ENCODE assay signal across 8 cellular contexts in genomic region chr7:105691692-105692564, GRCh38.
DNase-seq lines count a peak whose midpoint lies in the region; ATAC-seq and TF ChIP-seq lines count a peak whose summit lies in the region.

No MANE protein-coding gene starts in this region.

- H3K27ac ChIP-seq in AG04450 (ENCODE audit: low read depth, low read length) = peak overlapping the region; percentile 68
- no peak overlapping the region for H3K27ac ChIP-seq in MM.1S (ENCODE audit: low read length)
- H3K27ac ChIP-seq in coronary artery = peak overlapping the region in 1 of 2 donors; percentile 61
- H3K27ac ChIP-seq in lower lobe of right lung = peak overlapping the region; percentile 71

- peak overlapping the region; percentile 60 for H3K4me3 ChIP-seq in AG04450 (ENCODE audit: low read depth, low read length)
- peak overlapping the region; percentile 69 for H3K4me3 ChIP-seq in MM.1S (ENCODE audit: low read length)
- H3K4me3 ChIP-seq in coronary artery = peak overlapping the region; percentile 70
- peak overlapping the region; percentile 51 for H3K4me3 ChIP-seq in lower lobe of right lung

- ATAC-seq in GM18511 (IDR thresholded peaks at IDR 0.05; ENCODE audit: unreplicated experiment) (peak; percentile 79), lower lobe of right lung (peak; percentile 89 to 91), HG02840 (IDR thresholded peaks at IDR 0.05; ENCODE audit: low FRiP score, unreplicated experiment) (no peak)
- peak; percentile 55 to 70 for ATAC-seq in activated CD4-positive, CD25-positive, alpha-beta regulatory T cell treated with anti-CD3 and anti-CD28 coated beads, Interleukin-2, amount 50 U/mL, for 24 hours
- ATAC-seq in stimulated activated effector memory CD8-positive, alpha-beta T cell treated with anti-CD3 and anti-CD28 coated beads, Interleukin-12 subunit alpha, Interleukin-12 subunit beta, amount 100 ng/mL, for 72 hours = peak; percentile 63

- peaks cover 6% of the 10 kb centered on the region for H3K36me3 Mint-ChIP-seq in stimulated activated effector memory CD8-positive, alpha-beta T cell treated with anti-CD3 and anti-CD28 coated beads, Interleukin-12 subunit alpha, Interleukin-12 subunit beta, amount 100 ng/mL, for 72 hours

- H3K4me1 ChIP-seq in MM.1S (ENCODE audit: low read length) = no peaks in the 10 kb centered on the region
- no peaks in the 10 kb centered on the region for H3K4me1 ChIP-seq in lower lobe of right lung

- intact Hi-C loops in lower lobe of right lung (cut with DNase I) = no loop called here

- peak overlapping the region; percentile 36; the same call in 1 of the 2 replicates for H3K9ac ChIP-seq in MM.1S (ENCODE audit: low read length)

- no peak for TF ChIP-seq CTCF in AG04450 (IDR thresholded peaks at IDR 0.05; ENCODE audit: low read depth, low read length)
- TF ChIP-seq CTCF in MM.1S (IDR thresholded peaks at IDR 0.05; ENCODE audit: low read length) = no peak
- TF ChIP-seq CTCF in coronary artery (IDR thresholded peaks at IDR 0.05) = no peak
- no peak for TF ChIP-seq CTCF in lower lobe of right lung (IDR thresholded peaks at IDR 0.05)

- H3K79me2 ChIP-seq in MM.1S (ENCODE audit: low read length) = no peaks in the 10 kb centered on the region

- CTCF ChIA-PET in AG04450 (lab: Charles Lee) = interaction anchor here (0.5 to 0.6 kb wide), 2 partner anchors 35 to 55 kb away, joined by 3 to 10 read pairs; no protein-coding TSS in a partner anchor

- DNase-seq in AG04450 (ENCODE audit: low read depth, low spot score) (peak; percentile 80), MM.1S (peak; percentile 46), coronary artery (ENCODE audit: low spot score) (no peak), lower lobe of right lung (peak; percentile 77)
- peak in 1 of 2 donors; percentile 60 for DNase-seq in stimulated activated effector memory CD8-positive, alpha-beta T cell treated with anti-CD3 and anti-CD28 coated beads, Interleukin-12 subunit alpha, Interleukin-12 subunit beta, amount 100 ng/mL, for 72 hours (ENCODE audit: low spot score in 2 of 2)

- no peaks in the 10 kb centered on the region for H3F3A ChIP-seq in MM.1S (ENCODE audit: insufficient read depth, low read length)

- H3K27me3 ChIP-seq in AG04450 (ENCODE audit: control insufficient read depth, insufficient read depth, low read length) = no peaks in the 10 kb centered on the region
- no peaks in the 10 kb centered on the region for H3K27me3 ChIP-seq in MM.1S (replicated peaks; ENCODE audit: insufficient read depth, low read length)
- H3K27me3 ChIP-seq in lower lobe of right lung (ENCODE audit: low read depth) = no peaks in the 10 kb centered on the region

- peaks cover 4% of the 10 kb centered on the region for H3K9me3 Mint-ChIP-seq in stimulated activated effector memory CD8-positive, alpha-beta T cell treated with anti-CD3 and anti-CD28 coated beads, Interleukin-12 subunit alpha, Interleukin-12 subunit beta, amount 100 ng/mL, for 72 hours

- peak overlapping the region; percentile 81 for H3K4me3 Mint-ChIP-seq in stimulated activated effector memory CD8-positive, alpha-beta T cell treated with anti-CD3 and anti-CD28 coated beads, Interleukin-12 subunit alpha, Interleukin-12 subunit beta, amount 100 ng/mL, for 72 hours

- peak overlapping the region; percentile 84 for H3K4me2 ChIP-seq in MM.1S (ENCODE audit: low read depth, low read length)

- no peaks in the 10 kb centered on the region for H4K20me1 ChIP-seq in MM.1S (ENCODE audit: insufficient read depth, low read length)

- H3K4me1 Mint-ChIP-seq in stimulated activated effector memory CD8-positive, alpha-beta T cell treated with anti-CD3 and anti-CD28 coated beads, Interleukin-12 subunit alpha, Interleukin-12 subunit beta, amount 100 ng/mL, for 72 hours = peaks cover 46% of the 10 kb centered on the region

- H3K9me3 ChIP-seq in AG04450 (ENCODE audit: control insufficient read depth, insufficient read depth, low read length) (no peaks in the 10 kb centered on the region), MM.1S (replicated peaks; ENCODE audit: insufficient read depth, low read length) (no peaks in the 10 kb centered on the region), lower lobe of right lung (no peaks in the 10 kb centered on the region)

- H2AFZ ChIP-seq in MM.1S (ENCODE audit: low read length) = peak overlapping the region; percentile 60

- H3K27ac Mint-ChIP-seq in stimulated activated effector memory CD8-positive, alpha-beta T cell treated with anti-CD3 and anti-CD28 coated beads, Interleukin-12 subunit alpha, Interleukin-12 subunit beta, amount 100 ng/mL, for 72 hours = peak overlapping the region; percentile 91

- H3K36me3 ChIP-seq in MM.1S (replicated peaks; ENCODE audit: insufficient read depth, low read length) (no peaks in the 10 kb centered on the region), lower lobe of right lung (no peaks in the 10 kb centered on the region)

- no peaks in the 10 kb centered on the region for H3K9me2 ChIP-seq in MM.1S (replicated peaks; ENCODE audit: insufficient read depth, low read length)

- POLR2A ChIA-PET in AG04450 (lab: Yijun Ruan, JAX) = interaction anchor here (0.7 to 0.9 kb wide), 3 partner anchors 28 to 84 kb away, joined by 3 to 5 read pairs (median 5); no protein-coding TSS in a partner anchor
